In genomic region chr12:49149-49548, GRCh38 we compare ENCODE assay signal across 5 cellular contexts. TPM values are rescaled to one million over a fixed set of nuclear protein-coding genes. Genes with fewer than 3 reads are reported as not detected.
"Had no signal": no experiment of that assay in that cellular context is flagged by ENCODE, and none has a peak within 500 bp of the region (broad histone marks: within the 10 kb centered on the region; RNA-seq: fewer than 3 reads in every experiment).

No MANE protein-coding gene starts in this region.

RNA-seq across cellular contexts. Expression of gene IQSEC3, which starts 17.4 kb away (rescaled TPM):
- total RNA-seq: LHCN-M2, MCF 10A, NCI-H460, SJCRH30, SK-MEL-5 had no signal
